In the genomic region with DNA sequence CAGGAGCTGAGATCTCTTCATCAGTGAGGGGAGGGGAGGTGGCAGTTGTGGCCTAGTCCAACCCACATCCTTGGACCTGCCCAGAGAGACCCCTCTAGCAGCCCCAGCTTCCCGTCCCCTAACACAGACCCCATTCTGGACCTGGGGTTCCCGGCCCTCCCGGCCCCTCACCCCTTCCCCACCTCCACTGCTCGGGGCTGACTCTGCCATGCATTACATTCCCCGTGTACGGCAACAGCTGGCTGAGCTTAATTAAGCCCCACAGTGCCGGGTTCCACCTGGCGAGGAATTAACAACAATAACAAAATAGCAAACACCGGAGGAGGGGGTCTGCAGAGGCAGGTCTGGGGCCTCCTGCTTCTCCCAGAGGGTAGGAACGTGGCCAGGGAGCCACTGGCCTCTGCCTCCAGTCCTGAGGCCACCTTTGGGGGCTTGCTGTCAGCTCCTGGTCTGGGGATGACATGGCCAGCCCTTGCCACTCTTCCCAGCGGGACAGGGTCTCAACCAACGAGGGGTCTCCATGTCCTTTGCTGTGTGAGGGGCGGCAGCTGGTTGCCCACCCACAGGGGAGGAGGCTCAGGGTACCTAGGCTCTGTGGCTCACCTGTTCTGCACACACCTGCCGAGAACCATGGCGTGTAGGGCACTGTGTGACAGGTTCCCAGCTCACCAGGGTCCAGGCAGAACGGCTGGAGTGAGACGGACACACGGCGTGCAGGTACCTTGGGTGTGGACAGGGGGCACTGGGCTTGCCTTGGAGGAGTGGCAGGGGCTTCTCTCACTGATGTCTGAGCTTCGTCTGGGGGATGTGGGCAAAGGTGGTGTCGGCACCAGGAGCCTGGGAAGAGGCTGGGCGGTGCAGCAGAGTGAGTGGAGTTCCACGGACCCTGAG, we compare ENCODE assay signal across 35 cellular contexts. TPM values are rescaled to one million over a fixed set of nuclear protein-coding genes. Genes with fewer than 3 reads are reported as not detected.
DNase-seq lines count a peak whose midpoint lies in the region; ATAC-seq, FAIRE-seq and TF ChIP-seq lines count a peak whose summit lies in the region.
"Had no signal": no experiment of that assay in that cellular context is flagged by ENCODE, and none has a peak within 500 bp of the region (broad histone marks: within the 10 kb centered on the region; RNA-seq: fewer than 3 reads in every experiment).

No MANE protein-coding gene starts in this region.

- no peak for FAIRE-seq in HepG2 (lab: Jason Lieb, UNC)
- FAIRE-seq: A549, D721Med had no signal

- peaks cover 14% of the 10 kb centered on the region for H3K36me3 Mint-ChIP-seq in T-helper 2 cell treated with Interferon-gamma antibody and Interleukin-4, amounts not matched to agents 5 μg/mL and 100 μg/mL, for 36 hours (ENCODE audit: low read depth)
- no peaks in the 10 kb centered on the region for H3K36me3 Mint-ChIP-seq in CD14-positive monocyte

- TF ChIP-seq RAD21 in HepG2 (CRISPR knock-in tag; IDR thresholded peaks at IDR 0.05), result no peak

- H3K9me3 ChIP-seq in right atrium auricular region, result peaks cover 0 to 23% of the 10 kb centered on the region in 2 donors
- no peaks in the 10 kb centered on the region for H3K9me3 ChIP-seq in HepG2 (ENCODE audit: low read length)
- H3K9me3 ChIP-seq in upper lobe of left lung, result peaks cover 0 to 13% (median 3%) of the 10 kb centered on the region in 4 donors
- H3K9me3 ChIP-seq: vagina had no signal

- H3K27ac ChIP-seq in right atrium auricular region (no peak overlapping the region), HepG2 (ENCODE audit: extremely low read length, insufficient read depth, low read length) (no peak overlapping the region), upper lobe of left lung (no peak overlapping the region)
- H3K27ac ChIP-seq: A549, breast epithelium, gastroesophageal sphincter, HL-60, parathyroid adenoma, thoracic aorta, vagina had no signal

- intact Hi-C loops in Right ventricle myocardium inferior (cut with DNase I) (no loop called here), HepG2 (cut with micrococcal nuclease; ENCODE audit: unreplicated experiment) (no loop called here), CD14-positive monocyte (cut with micrococcal nuclease) (no loop called here)

- peaks cover 23% of the 10 kb centered on the region for H3K9me3 Mint-ChIP-seq in T-helper 2 cell treated with Interferon-gamma antibody and Interleukin-4, amounts not matched to agents 5 μg/mL and 100 μg/mL, for 36 hours
- H3K9me3 Mint-ChIP-seq in CD14-positive monocyte, result peaks cover 5 to 18% (median 12%) of the 10 kb centered on the region in 7 donors

- ATAC-seq in Right ventricle myocardium inferior, result no peak
- ATAC-seq in HepG2, result peak; percentile 49
- peak; percentile 10 to 32 for ATAC-seq in upper lobe of left lung (ENCODE audit: low FRiP score in 2 of 2)
- ATAC-seq: A549; activated CD8-positive, alpha-beta T cell treated with anti-CD3 and anti-CD28 coated beads for 36 hours; gastroesophageal sphincter; stimulated activated naive CD8-positive, alpha-beta T cell treated with anti-CD3 and anti-CD28 coated beads, Interleukin-15, amount 100 ng/mL, for 72 hours had no signal

- H3K4me1 Mint-ChIP-seq in T-helper 2 cell treated with Interferon-gamma antibody and Interleukin-4, amounts not matched to agents 5 μg/mL and 100 μg/mL, for 36 hours (ENCODE audit: low read depth), result peaks cover 26% of the 10 kb centered on the region
- H3K4me1 Mint-ChIP-seq in CD14-positive monocyte, result peaks cover 5% of the 10 kb centered on the region
- H3K4me1 Mint-ChIP-seq: neural crest cell had no signal

- TF ChIP-seq POLR2A in HepG2 (IDR thresholded peaks at IDR 0.05; ENCODE audit: insufficient read depth in 1 of 2, low read depth in 2 of 2, low read length in 2 of 2), result no peak
- no peak for TF ChIP-seq POLR2A in upper lobe of left lung (IDR thresholded peaks at IDR 0.05)

- H4K20me1 ChIP-seq in HepG2 (ENCODE audit: insufficient read depth, low read length), result no peaks in the 10 kb centered on the region; the same call in 1 of the 2 replicates

- H3K4me1 ChIP-seq in right atrium auricular region (no peaks in the 10 kb centered on the region), HepG2 (ENCODE audit: insufficient read depth, low read length) (no peaks in the 10 kb centered on the region), upper lobe of left lung (no peaks in the 10 kb centered on the region)
- H3K4me1 ChIP-seq: breast epithelium, gastroesophageal sphincter, parathyroid adenoma, vagina had no signal

- no peak overlapping the region for H3K9ac ChIP-seq in HepG2 (ENCODE audit: insufficient read depth, low read depth, low read length)
- H3K9ac ChIP-seq: parathyroid adenoma had no signal

- H3K4me3 Mint-ChIP-seq in T-helper 2 cell treated with Interferon-gamma antibody and Interleukin-4, amounts not matched to agents 5 μg/mL and 100 μg/mL, for 36 hours, result no peak overlapping the region
- peak overlapping the region in 1 of 2 donors; percentile 14 for H3K4me3 Mint-ChIP-seq in CD14-positive monocyte
- H3K4me3 Mint-ChIP-seq: activated CD8-positive, alpha-beta T cell treated with anti-CD3 and anti-CD28 coated beads for 36 hours; neural crest cell; stimulated activated naive CD8-positive, alpha-beta T cell treated with anti-CD3 and anti-CD28 coated beads, Interleukin-15, amount 100 ng/mL, for 72 hours had no signal

- H3K36me3 ChIP-seq in right atrium auricular region (no peaks in the 10 kb centered on the region), HepG2 (replicated peaks in 1 of 2; ENCODE audit: control insufficient read depth in 1 of 2, insufficient read depth in 2 of 2, low read length in 2 of 2) (no peaks in the 10 kb centered on the region), upper lobe of left lung (no peaks in the 10 kb centered on the region)
- H3K36me3 ChIP-seq: breast epithelium, gastroesophageal sphincter, thoracic aorta, vagina had no signal

- CTCF ChIA-PET in HepG2 (lab: Yijun Ruan, JAX; ENCODE audit: low intra/inter-chr PET ratio, low total read pairs), result no interaction called here

- no peaks in the 10 kb centered on the region for H3K27me3 ChIP-seq in right atrium auricular region
- peaks cover 22 to 59% of the 10 kb centered on the region in 2 experiments for H3K27me3 ChIP-seq in HepG2 (ENCODE audit: control insufficient read depth in 1 of 2, insufficient read depth in 2 of 2, low read length in 2 of 2)
- no peaks in the 10 kb centered on the region for H3K27me3 ChIP-seq in upper lobe of left lung
- H3K27me3 ChIP-seq: vagina had no signal

- DNase-seq in Right ventricle myocardium inferior (ENCODE audit: missing footprints), result peak; percentile 35
- no peak for DNase-seq in right atrium auricular region (ENCODE audit: low spot score)
- peak; percentile 93 for DNase-seq in NCI-H82 (lab: John Stamatoyannopoulos, UW)
- DNase-seq in HepG2 (ENCODE audit: low spot score), result no peak
- DNase-seq in upper lobe of left lung, result peak in 1 of 2 donors; percentile 50
- no peak for DNase-seq in T-helper 2 cell treated with Interferon-gamma antibody and Interleukin-4, amounts not matched to agents 5 μg/mL and 100 μg/mL, for 36 hours (ENCODE audit: low spot score)
- DNase-seq in CD14-positive monocyte (ENCODE audit: low spot score), result no peak
- DNase-seq in AML-193 (lab: John Stamatoyannopoulos, UW), result no peak
- DNase-seq: activated CD4-positive, alpha-beta T cell treated with anti-CD3 and anti-CD28 coated beads for 1 hour; activated CD8-positive, alpha-beta T cell treated with anti-CD3 and anti-CD28 coated beads for 36 hours; activated naive CD4-positive, alpha-beta T cell treated with anti-CD3 and anti-CD28 coated beads, Interleukin-2, amount 50 U/mL, for 16 hours; amniotic stem cell; CD4-positive, alpha-beta memory T cell; KG1; kidney glomerular epithelial cell; MM.1S; NCI-H1105 treated with DMSO at 0.1 percent for 48 hours; NCI-H2029; NCI-H345; NCI-H774; stimulated activated CD4-positive, alpha-beta T cell treated with anti-CD3 and anti-CD28 coated beads, Interleukin-2, amount 100 ng/mL, for 24 hours; stimulated activated naive CD8-positive, alpha-beta T cell treated with anti-CD3 and anti-CD28 coated beads, Interleukin-15, amount 100 ng/mL, for 72 hours; T-helper 2 cell had no signal

- POLR2A ChIA-PET in HepG2 (lab: Yijun Ruan, JAX), result no interaction called here

- H3K27me3 Mint-ChIP-seq in T-helper 2 cell treated with Interferon-gamma antibody and Interleukin-4, amounts not matched to agents 5 μg/mL and 100 μg/mL, for 36 hours (ENCODE audit: low read depth), result no peaks in the 10 kb centered on the region
- H3K27me3 Mint-ChIP-seq in CD14-positive monocyte (ENCODE audit: low read depth in 3 of 3), result peaks cover 6 to 12% (median 11%) of the 10 kb centered on the region in 3 donors
- H3K27me3 Mint-ChIP-seq: activated CD8-positive, alpha-beta T cell treated with anti-CD3 and anti-CD28 coated beads for 36 hours; stimulated activated naive CD8-positive, alpha-beta T cell treated with anti-CD3 and anti-CD28 coated beads, Interleukin-15, amount 100 ng/mL, for 72 hours had no signal

- in situ Hi-C loops in HepG2 (cut with HindIII; ENCODE audit: extremely low pct_ligation_motif_present, low pct_unique_long_range_greater_than_20kb), result no loop called here

- no peak overlapping the region for H3K4me2 ChIP-seq in HepG2 (ENCODE audit: low read depth, low read length)
- H3K4me2 ChIP-seq: A549 had no signal

- H2AFZ ChIP-seq in HepG2 (ENCODE audit: low read length), result no peak overlapping the region
- H2AFZ ChIP-seq: parathyroid adenoma had no signal

- 7% methylated on average over 20 of the region's 23 CpGs for WGBS in HepG2 (ENCODE audit: low lambda C conversion rate)
- WGBS in upper lobe of left lung, 2 donors, result 68 to 77% methylated on average over 21 to 23 of the region's 23 CpGs

- no TSS peak for BruUV-seq in HepG2 (replicated peaks; lab: Mats Ljungman, UMichigan)

- TF ChIP-seq CTCF in right atrium auricular region (IDR thresholded peaks at IDR 0.05) (no peak), HepG2 (CRISPR knock-in tag; IDR thresholded peaks at IDR 0.05) (no peak), upper lobe of left lung (IDR thresholded peaks at IDR 0.05) (no peak), CD14-positive monocyte (IDR thresholded peaks at IDR 0.05) (no peak)

- TF ChIP-seq EP300 in HepG2 (IDR thresholded peaks at IDR 0.05; ENCODE audit: low read depth in 2 of 2, low read length in 2 of 2) (no peak), HepG2 (CRISPR knock-in tag; IDR thresholded peaks at IDR 0.05; ENCODE audit: borderline replicate concordance) (no peak), upper lobe of left lung (IDR thresholded peaks at IDR 0.05) (no peak)

- H3K79me2 ChIP-seq in HepG2 (ENCODE audit: insufficient read depth, low read length), result no peaks in the 10 kb centered on the region
- H3K79me2 ChIP-seq: parathyroid adenoma had no signal

- no peak overlapping the region for H3K27ac Mint-ChIP-seq in T-helper 2 cell treated with Interferon-gamma antibody and Interleukin-4, amounts not matched to agents 5 μg/mL and 100 μg/mL, for 36 hours
- no peak overlapping the region for H3K27ac Mint-ChIP-seq in CD14-positive monocyte
- H3K27ac Mint-ChIP-seq: activated CD8-positive, alpha-beta T cell treated with anti-CD3 and anti-CD28 coated beads for 36 hours had no signal

- no peak overlapping the region for H3K4me3 ChIP-seq in right atrium auricular region
- H3K4me3 ChIP-seq in HepG2 (replicated peaks in 1 of 3; ENCODE audit: insufficient read depth in 1 of 3, low read depth in 2 of 3, low read length in 3 of 3), result no peak overlapping the region
- H3K4me3 ChIP-seq in upper lobe of left lung, result no peak overlapping the region
- H3K4me3 ChIP-seq: A549, breast epithelium, gastroesophageal sphincter, thoracic aorta, vagina had no signal

RNA-seq across cellular contexts. Expression of a gene that starts 46.9 kb away (rescaled TPM):
- total RNA-seq in Right ventricle myocardium inferior (11.1 TPM), right atrium auricular region (1 to 10 TPM; 1.1 to 2.6 TPM), HepG2 (2016; rRNA removed; fragmentation: Illumina TruSeq; extraction: Trizol) (not detected in 2 replicates), upper lobe of left lung (10 to 100 TPM in 4 of 6 donors, 1 to 10 TPM in 2; 2.7 to 33.5 (median 15.2) TPM)
- total RNA-seq in HepG2 (2016; cell fraction: cytosol; rRNA removed; fragmentation: Illumina TruSeq; extraction: Trizol; ENCODE audit: low read depth), result not detected in 2 replicates
- not detected in 2 replicates for total RNA-seq in HepG2 (2016; cell fraction: insoluble cytoplasmic fraction; rRNA removed; fragmentation: Illumina TruSeq; extraction: Trizol)
- total RNA-seq in HepG2 (2016; cell fraction: membrane; rRNA removed; fragmentation: Illumina TruSeq; extraction: Trizol), result not detected in 2 replicates
- not detected in 2 replicates for total RNA-seq in HepG2 (2016; cell fraction: nucleus; rRNA removed; fragmentation: Illumina TruSeq; extraction: Trizol)
- polyA plus RNA-seq in HepG2 (2011; rRNA removed) (0.05 and 0.09 TPM in 2 replicates), CD14-positive monocyte (1 to 10 TPM; 5.3 to 6.2 TPM)
- 0.04 TPM in 1 of 2 replicates, not detected in the other for polyA plus RNA-seq in HepG2 (2011; cell fraction: cytosol; rRNA removed)
- polyA plus RNA-seq in HepG2 (2011; cell fraction: nucleus; rRNA removed), result not detected in 2 replicates
- polyA plus RNA-seq in HepG2 (2012), result 0.07 TPM in 1 of 2 replicates, not detected in the other
- polyA plus RNA-seq in HepG2 (2016; cell fraction: cytosol; fragmentation: Illumina TruSeq; extraction: Trizol; ENCODE audit: low read depth), result not detected in 2 replicates
- polyA plus RNA-seq in HepG2 (2016; cell fraction: insoluble cytoplasmic fraction; fragmentation: Illumina TruSeq; extraction: Trizol; ENCODE audit: low read depth), result not detected in 2 replicates
- polyA plus RNA-seq in HepG2 (2016; cell fraction: membrane; fragmentation: Illumina TruSeq; extraction: Trizol; ENCODE audit: low read depth), result not detected in 2 replicates
- 0.11 TPM in 1 of 2 replicates, not detected in the other for polyA plus RNA-seq in HepG2 (2016; cell fraction: nucleus; fragmentation: Illumina TruSeq; extraction: Trizol; ENCODE audit: insufficient read depth, low read depth)
- polyA minus RNA-seq in HepG2 (2011; rRNA and poly(A)+ RNA removed; ENCODE audit: low replicate concordance), result 0.19 and 0.60 TPM in 2 replicates
- polyA minus RNA-seq in HepG2 (2011; cell fraction: cytosol; rRNA and poly(A)+ RNA removed), result not detected in 2 replicates
- polyA minus RNA-seq in HepG2 (2011; cell fraction: nucleus; rRNA and poly(A)+ RNA removed), result not detected in 2 replicates
- total RNA-seq: Daoy, H4, lung microvascular endothelial cell had no signal

Comparison
In these comparisons a context has a peak if more than half of its experiments do, and no peak if none do; other contexts are left out.
1. DNase-seq: peak in Right ventricle myocardium inferior (single experiment) and NCI-H82 (single experiment); none in right atrium auricular region (single experiment), HepG2 (single experiment), T-helper 2 cell treated with Interferon-gamma antibody and Interleukin-4, amounts not matched to agents 5 μg/mL and 100 μg/mL, for 36 hours (single experiment), CD14-positive monocyte (single experiment) and AML-193 (0 of 2).